9 cellular contexts compared by ENCODE assay signal in genomic region chr1:13702425-13703127, GRCh38. TPM values are rescaled to one million over a fixed set of nuclear protein-coding genes. Genes with fewer than 3 reads are reported as not detected.
DNase-seq lines count a peak whose midpoint lies in the region; ATAC-seq, FAIRE-seq and TF ChIP-seq lines count a peak whose summit lies in the region.
"Had no signal": no experiment of that assay in that cellular context is flagged by ENCODE, and none has a peak within 500 bp of the region (broad histone marks: within the 10 kb centered on the region; RNA-seq: fewer than 3 reads in every experiment).

No MANE protein-coding gene starts in this region.

- TF ChIP-seq CTCF in Caco-2 (IDR thresholded peaks at IDR 0.05; ENCODE audit: insufficient read depth in 1 of 2, low read depth in 1 of 2, low read length in 1 of 2, severe bottlenecking in 1 of 2, unreplicated experiment in 1 of 2) = no peak
- no peak for TF ChIP-seq CTCF in pancreas (IDR thresholded peaks at IDR 0.05)

- no TSS peak for BruUV-seq in Caco-2 (replicated peaks; lab: Mats Ljungman, UMichigan)

- H3K27ac ChIP-seq in pancreas = no peak overlapping the region

- no peak for FAIRE-seq in pancreas (lab: Jason Lieb, UNC)

- WGBS in pancreas, 2 donors = 80 to 86% methylated on average over 10 of the region's 10 CpGs

- H3K9me3 ChIP-seq in Caco-2 = no peaks in the 10 kb centered on the region
- H3K9me3 ChIP-seq in pancreas = no peaks in the 10 kb centered on the region

- H3K4me1 ChIP-seq in Caco-2 = 0 out of 2 replicates have a peak, but pooled peaks cover 6% of the 10 kb centered on the region
- H3K4me1 ChIP-seq in pancreas = no peaks in the 10 kb centered on the region

- H3K9me3 Mint-ChIP-seq in Caco-2 (ENCODE audit: unreplicated experiment) = peaks cover 5% of the 10 kb centered on the region

- no peaks in the 10 kb centered on the region for H3K27me3 ChIP-seq in Caco-2 (replicated peaks; ENCODE audit: control insufficient read depth, insufficient read depth, low read length)
- H3K27me3 ChIP-seq in pancreas = no peaks in the 10 kb centered on the region

- ATAC-seq in GM19452 (IDR thresholded peaks at IDR 0.05; ENCODE audit: unreplicated experiment) (peak; percentile 78), HG03520 (IDR thresholded peaks at IDR 0.05; ENCODE audit: unreplicated experiment) (peak; percentile 69), pancreas (no peak)

- intact Hi-C loops in Caco-2 (cut with micrococcal nuclease; ENCODE audit: unreplicated experiment) (loop anchor here (5.0 kb wide), 1 partner anchor 45 kb away; no protein-coding TSS in a partner anchor), pancreas (cut with DNase I) (no loop called here)

- H3K36me3 ChIP-seq in Caco-2 (ENCODE audit: control insufficient read depth, insufficient read depth, low read length) (no peaks in the 10 kb centered on the region), pancreas (no peaks in the 10 kb centered on the region)

- H3K36me3 Mint-ChIP-seq in Caco-2 (ENCODE audit: insufficient read depth, unreplicated experiment) = peaks cover 6% of the 10 kb centered on the region

- POLR2A ChIA-PET in Caco-2 (lab: Charles Lee) = no interaction called here

- peak; percentile 37 for DNase-seq in activated effector memory CD4-positive, alpha-beta T cell treated with Interleukin-2 at 50 U/mL for 16 hours
- peak; percentile 21 to 30 for DNase-seq in stimulated activated CD8-positive, alpha-beta memory T cell treated with anti-CD3 and anti-CD28 coated beads, Interleukin-4, amount 100 ng/mL, for 4 hours (ENCODE audit: low read depth in 2 of 2, low spot score in 1 of 2)
- DNase-seq in Caco-2 (no peak), pancreas (no peak), cortex of kidney (lab: John Stamatoyannopoulos, UW) (no peak), AG08396 (ENCODE audit: low spot score) (no peak)

- no peaks in the 10 kb centered on the region for H3K27me3 Mint-ChIP-seq in Caco-2 (ENCODE audit: insufficient read depth, unreplicated experiment)

- H3K4me3 ChIP-seq in Caco-2 (ENCODE audit: low read depth, low read length) = no peak overlapping the region
- H3K4me3 ChIP-seq in pancreas = no peak overlapping the region
- H3K4me3 ChIP-seq: lung had no signal

- H3K4me1 Mint-ChIP-seq in Caco-2 (ENCODE audit: low read depth, unreplicated experiment) = peaks cover 6% of the 10 kb centered on the region

- no peak overlapping the region for H3K4me3 Mint-ChIP-seq in Caco-2 (ENCODE audit: unreplicated experiment)

- CTCF ChIA-PET in Caco-2 (lab: Charles Lee) = no interaction called here

- H3K27ac Mint-ChIP-seq in Caco-2 (ENCODE audit: unreplicated experiment) = no peak overlapping the region

RNA-seq across cellular contexts. Expression of gene PRDM2, which starts 2.6 kb away (rescaled TPM):
- total RNA-seq in Caco-2 (2022) (29.8 and 32.7 TPM in 2 replicates), pancreas (10 to 100 TPM; 13.8 to 26.4 (median 15.7) TPM)
- polyA plus RNA-seq in pancreas = 10 to 100 TPM in 1 of 2 donors, 1 to 10 TPM in 1; 9.3 to 11.4 TPM

Comparison
In these comparisons a context has a peak if more than half of its experiments do, and no peak if none do; other contexts are left out.
1. ATAC-seq: peak in GM19452 (single experiment) and HG03520 (single experiment); none in pancreas (0 of 4).
2. DNase-seq: peak in activated effector memory CD4-positive, alpha-beta T cell treated with Interleukin-2 at 50 U/mL for 16 hours (single experiment) and stimulated activated CD8-positive, alpha-beta memory T cell treated with anti-CD3 and anti-CD28 coated beads, Interleukin-4, amount 100 ng/mL, for 4 hours (2 of 2); none in Caco-2 (0 of 2), pancreas (0 of 6), cortex of kidney (single experiment) and AG08396 (single experiment).